16 cellular contexts compared by ENCODE assay signal in the genomic region with DNA sequence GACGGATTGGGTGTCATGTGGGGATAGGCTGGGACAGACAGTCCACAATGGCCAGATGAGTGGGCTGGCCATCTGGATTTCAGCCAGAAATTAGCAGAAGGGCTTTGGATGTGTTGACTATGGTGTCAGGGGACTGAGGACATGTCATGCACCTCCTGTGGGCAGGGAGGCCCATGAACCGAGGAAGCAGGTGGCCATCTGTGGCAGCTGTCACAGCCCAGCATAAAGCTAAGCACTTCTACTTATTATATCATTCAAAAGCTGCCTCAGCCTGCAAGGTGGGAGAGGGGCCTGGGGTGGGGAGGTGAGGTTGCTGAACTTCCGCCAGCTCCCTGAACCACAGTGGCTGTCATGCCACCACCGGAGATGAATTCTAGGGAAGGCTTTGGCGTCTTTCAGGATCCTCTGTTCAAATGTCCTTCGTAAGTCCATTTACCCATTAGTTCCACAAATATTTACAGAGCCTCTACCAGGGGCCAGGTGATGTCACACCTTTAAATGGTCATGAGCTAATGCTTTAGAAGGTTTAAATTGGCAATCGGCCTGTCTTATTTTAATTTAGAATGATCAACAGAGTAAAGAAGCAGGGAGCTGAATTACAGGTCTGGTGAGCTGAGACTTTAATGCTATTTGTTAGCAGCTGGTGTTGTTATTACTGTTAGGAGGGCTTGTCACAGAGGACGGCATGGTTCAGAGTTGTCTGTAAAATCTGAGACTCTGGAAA. TPM values are rescaled to one million over a fixed set of nuclear protein-coding genes. Genes with fewer than 3 reads are reported as not detected.
DNase-seq lines count a peak whose midpoint lies in the region; ATAC-seq and TF ChIP-seq lines count a peak whose summit lies in the region.
"Had no signal": no experiment of that assay in that cellular context is flagged by ENCODE, and none has a peak within 500 bp of the region (broad histone marks: within the 10 kb centered on the region; RNA-seq: fewer than 3 reads in every experiment).

No MANE protein-coding gene starts in this region.

- DNase-seq in Calu3 = no peak
- peak; percentile 2 for DNase-seq in GM13977 (ENCODE audit: low spot score)
- peak; percentile 86 for DNase-seq in NCI-H774 (lab: John Stamatoyannopoulos, UW)
- DNase-seq in myocyte (ENCODE audit: low read depth) = peak; percentile 95
- no peak for DNase-seq in GM19240 (ENCODE audit: insufficient read length, low spot score)
- no peak for DNase-seq in islet precursor cell
- DNase-seq: activated CD4-positive, alpha-beta T cell treated with anti-CD3 and anti-CD28 coated beads for 36 hours; anterior cingulate cortex; KG1; left ventricle myocardium inferior; NCI-H187 treated with DMSO at 0.1 percent for 48 hours; ovary; tibial artery had no signal

- TF ChIP-seq CTCF in Calu3 (IDR thresholded peaks at IDR 0.05; ENCODE audit: unreplicated experiment) (no peak), GM13977 (IDR thresholded peaks at IDR 0.05; ENCODE audit: extremely low read depth, insufficient read depth, missing control alignments) (no peak)

- CTCF ChIA-PET in Calu3 (lab: Charles Lee) = no interaction called here

- ATAC-seq in HG03045 (IDR thresholded peaks at IDR 0.05; ENCODE audit: unreplicated experiment) = no peak
- ATAC-seq: activated CD4-positive, alpha-beta T cell treated with anti-CD3 and anti-CD28 coated beads for 36 hours had no signal

- in situ Hi-C loops in GM13977 (cut with MboI; ENCODE audit: low pct_unique_long_range_greater_than_20kb, low sequenced_read_pairs, unreplicated experiment) = no loop called here

- peak overlapping the region; percentile 65 for H3K27ac Mint-ChIP-seq in Calu3 (ENCODE audit: unreplicated experiment)
- H3K27ac Mint-ChIP-seq: activated CD4-positive, alpha-beta T cell treated with anti-CD3 and anti-CD28 coated beads for 36 hours; T-helper 2 cell treated with Interferon-gamma antibody and Interleukin-4, amounts not matched to agents 5 μg/mL and 100 μg/mL, for 36 hours had no signal

- peaks cover 2% of the 10 kb centered on the region for H3K9me3 Mint-ChIP-seq in Calu3 (ENCODE audit: low read depth, unreplicated experiment)
- H3K9me3 Mint-ChIP-seq: T-helper 2 cell treated with Interferon-gamma antibody and Interleukin-4, amounts not matched to agents 5 μg/mL and 100 μg/mL, for 36 hours had no signal

- no peaks in the 10 kb centered on the region for H3K36me3 Mint-ChIP-seq in Calu3 (ENCODE audit: insufficient read depth, unreplicated experiment)

- no peak overlapping the region for H3K4me3 Mint-ChIP-seq in Calu3 (ENCODE audit: low read depth, unreplicated experiment)
- H3K4me3 Mint-ChIP-seq: activated CD4-positive, alpha-beta T cell treated with anti-CD3 and anti-CD28 coated beads for 36 hours; T-helper 2 cell treated with Interferon-gamma antibody and Interleukin-4, amounts not matched to agents 5 μg/mL and 100 μg/mL, for 36 hours had no signal

- intact Hi-C loops in Calu3 (cut with micrococcal nuclease; ENCODE audit: unreplicated experiment) = no loop called here

- H3K27me3 Mint-ChIP-seq in Calu3 (ENCODE audit: unreplicated experiment) = peaks cover 43% of the 10 kb centered on the region

- no peaks in the 10 kb centered on the region for H3K4me1 Mint-ChIP-seq in Calu3 (ENCODE audit: low read depth, unreplicated experiment)
- H3K4me1 Mint-ChIP-seq: activated CD4-positive, alpha-beta T cell treated with anti-CD3 and anti-CD28 coated beads for 36 hours had no signal

- BruUV-seq in Calu3 (replicated peaks; lab: Mats Ljungman, UMichigan) = no TSS peak

RNA-seq across cellular contexts. Expression of gene CAV3, which starts 23.6 kb away (rescaled TPM):
- total RNA-seq in Calu3 (2022) (not detected in 2 replicates), myocyte (90.5 and 133 TPM in 2 replicates)
- polyA plus RNA-seq in myocyte (2012) = 114 TPM
- total RNA-seq: activated CD4-positive, alpha-beta T cell treated with anti-CD3 and anti-CD28 coated beads for 36 hours; chondrocyte had no signal

RNA-seq across cellular contexts. Expression of gene OXTR, which starts 59.5 kb away (rescaled TPM):
- total RNA-seq in Calu3 (2022) (2.8 and 3.4 TPM in 2 replicates), myocyte (4.7 and 5.1 TPM in 2 replicates)
- 15.0 TPM for polyA plus RNA-seq in myocyte (2012)

Comparison
In these comparisons a context has a peak if more than half of its experiments do, and no peak if none do; other contexts are left out.
1. DNase-seq: peak in GM13977 (single experiment), NCI-H774 (single experiment) and myocyte (single experiment); none in Calu3 (single experiment), GM19240 (single experiment) and islet precursor cell (single experiment).
2. RNA of gene CAV3, which starts 23.6 kb away (total RNA-seq): 90.5 to 133 TPM in myocyte; not detected in Calu3; every median in the first group is over 10 times any median in the second.